ENCODE assay signal across 8 cellular contexts in genomic region chr6:151392429-151392828, GRCh38.
DNase-seq lines count a peak whose midpoint lies in the region; ATAC-seq and TF ChIP-seq lines count a peak whose summit lies in the region.

No MANE protein-coding gene starts in this region.

- H3F3A ChIP-seq in MM.1S (ENCODE audit: insufficient read depth, low read length): peaks cover 25% of the 10 kb centered on the region

- peaks cover 8 to 49% (median 33%) of the 10 kb centered on the region in 11 experiments; a peak in 18 of 22 replicates for H3K36me3 ChIP-seq in BLaER1 treated with 17β-estradiol and CSF1 and Interleukin-3, amounts not matched to agents 10 nM and 100 nM
- H3K36me3 ChIP-seq in MM.1S (replicated peaks; ENCODE audit: insufficient read depth, low read length) (no peaks in the 10 kb centered on the region), duodenal mucosa (ENCODE audit: control insufficient read depth in 1 of 2, insufficient read depth in 2 of 2, low read length in 2 of 2) (no peaks in the 10 kb centered on the region)

- H3K27ac Mint-ChIP-seq in nephron: peak overlapping the region; percentile 92 to 98 (median 96)

- peaks cover 72% of the 10 kb centered on the region for H3K79me2 ChIP-seq in MM.1S (ENCODE audit: low read length)

- no peak for ATAC-seq in HG02973 (IDR thresholded peaks at IDR 0.05; ENCODE audit: unreplicated experiment)

- H2AFZ ChIP-seq in MM.1S (ENCODE audit: low read length): no peak overlapping the region

- DNase-seq in MM.1S: peak; percentile 6
- no peak for DNase-seq in NCI-H524 treated with DMSO at 0.1 percent for 48 hours (lab: John Stamatoyannopoulos, UW)
- DNase-seq in foreskin melanocyte: no peak
- DNase-seq in NCI-H510A treated with DMSO at 0.1 percent for 48 hours (lab: John Stamatoyannopoulos, UW): no peak

- H3K4me3 ChIP-seq in BLaER1 treated with 17β-estradiol and CSF1 and Interleukin-3, amounts not matched to agents 10 nM and 100 nM: peak overlapping the region; percentile 92 to 99 (median 97)
- peak overlapping the region; percentile 60 for H3K4me3 ChIP-seq in MM.1S (ENCODE audit: low read length)
- H3K4me3 ChIP-seq in duodenal mucosa (ENCODE audit: low read depth in 1 of 2, low read length in 2 of 2): peak overlapping the region; percentile 69 to 82

- peak overlapping the region; percentile 74 to 97 (median 90) for H3K4me2 ChIP-seq in BLaER1 treated with 17β-estradiol and CSF1 and Interleukin-3, amounts not matched to agents 10 nM and 100 nM
- H3K4me2 ChIP-seq in MM.1S (ENCODE audit: low read depth, low read length): peak overlapping the region; percentile 87

- no peaks in the 10 kb centered on the region for H3K9me2 ChIP-seq in MM.1S (replicated peaks; ENCODE audit: insufficient read depth, low read length)

- peaks cover 40% of the 10 kb centered on the region for H3K4me1 Mint-ChIP-seq in nephron

- no peaks in the 10 kb centered on the region for H3K9me3 Mint-ChIP-seq in nephron

- H3K27me3 Mint-ChIP-seq in nephron (ENCODE audit: low read depth): no peaks in the 10 kb centered on the region

- H3K9ac ChIP-seq in BLaER1 treated with 17β-estradiol and CSF1 and Interleukin-3, amounts not matched to agents 10 nM and 100 nM: peak overlapping the region; percentile 73 to 100 (median 99)
- H3K9ac ChIP-seq in MM.1S (ENCODE audit: low read length): peak overlapping the region; percentile 57; the same call in 1 of the 2 replicates
- H3K9ac ChIP-seq in duodenal mucosa (ENCODE audit: low read depth in 1 of 2, low read length in 2 of 2): peak overlapping the region; percentile 58 to 63

- H3K36me3 Mint-ChIP-seq in nephron (ENCODE audit: low read depth): peaks cover 27% of the 10 kb centered on the region

- H4K20me1 ChIP-seq in BLaER1 treated with 17β-estradiol and CSF1 and Interleukin-3, amounts not matched to agents 10 nM and 100 nM: peaks cover 56 to 82% (median 58%) of the 10 kb centered on the region in 11 experiments
- H4K20me1 ChIP-seq in MM.1S (ENCODE audit: insufficient read depth, low read length): no peaks in the 10 kb centered on the region

- H3K4me1 ChIP-seq in BLaER1 treated with 17β-estradiol and CSF1 and Interleukin-3, amounts not matched to agents 10 nM and 100 nM: peaks cover 41 to 67% (median 51%) of the 10 kb centered on the region in 10 experiments
- H3K4me1 ChIP-seq in MM.1S (ENCODE audit: low read length) (peaks cover 5% of the 10 kb centered on the region; the same call in 1 of the 2 replicates), duodenal mucosa (ENCODE audit: control insufficient read depth in 1 of 2, insufficient read depth in 2 of 2, low read length in 2 of 2) (peaks cover 28 to 37% of the 10 kb centered on the region in 2 donors)

- TF ChIP-seq CTCF in MM.1S (IDR thresholded peaks at IDR 0.05; ENCODE audit: low read length) (no peak), nephron (IDR thresholded peaks at IDR 0.05; ENCODE audit: unreplicated experiment in 3 of 3) (no peak)

- H3K4me3 Mint-ChIP-seq in nephron: peak overlapping the region; percentile 91 to 97 (median 91)

- no peaks in the 10 kb centered on the region for H3K27me3 ChIP-seq in BLaER1 treated with 17β-estradiol and CSF1 and Interleukin-3, amounts not matched to agents 10 nM and 100 nM
- H3K27me3 ChIP-seq in MM.1S (replicated peaks; ENCODE audit: insufficient read depth, low read length) (no peaks in the 10 kb centered on the region), duodenal mucosa (ENCODE audit: control insufficient read depth in 1 of 2, insufficient read depth in 2 of 2, low read length in 2 of 2) (no peaks in the 10 kb centered on the region)

- no peaks in the 10 kb centered on the region for H3K9me3 ChIP-seq in BLaER1 treated with 17β-estradiol and CSF1 and Interleukin-3, amounts not matched to agents 10 nM and 100 nM (replicated peaks in 1 of 11)
- H3K9me3 ChIP-seq in MM.1S (replicated peaks; ENCODE audit: insufficient read depth, low read length): no peaks in the 10 kb centered on the region
- no peaks in the 10 kb centered on the region for H3K9me3 ChIP-seq in duodenal mucosa (ENCODE audit: control insufficient read depth in 1 of 2, low read length in 2 of 2)

- peak overlapping the region in 10 of 11 experiments; percentile 50 to 100 (median 99); a peak in 21 of 22 replicates for H3K27ac ChIP-seq in BLaER1 treated with 17β-estradiol and CSF1 and Interleukin-3, amounts not matched to agents 10 nM and 100 nM
- H3K27ac ChIP-seq in MM.1S (ENCODE audit: low read length) (peak overlapping the region; percentile 69; the same call in 1 of the 2 replicates), duodenal mucosa (ENCODE audit: low read depth, low read length) (peak overlapping the region; percentile 17)

Comparison
In these comparisons a context has a peak if more than half of its experiments do, and no peak if none do; other contexts are left out.
1. H3K27ac ChIP-seq: peak in every context shown above with its lines; median percentile 99 in BLaER1 treated with 17β-estradiol and CSF1 and Interleukin-3, amounts not matched to agents 10 nM and 100 nM; 69 in MM.1S; 17 in duodenal mucosa.